In the genomic region with DNA sequence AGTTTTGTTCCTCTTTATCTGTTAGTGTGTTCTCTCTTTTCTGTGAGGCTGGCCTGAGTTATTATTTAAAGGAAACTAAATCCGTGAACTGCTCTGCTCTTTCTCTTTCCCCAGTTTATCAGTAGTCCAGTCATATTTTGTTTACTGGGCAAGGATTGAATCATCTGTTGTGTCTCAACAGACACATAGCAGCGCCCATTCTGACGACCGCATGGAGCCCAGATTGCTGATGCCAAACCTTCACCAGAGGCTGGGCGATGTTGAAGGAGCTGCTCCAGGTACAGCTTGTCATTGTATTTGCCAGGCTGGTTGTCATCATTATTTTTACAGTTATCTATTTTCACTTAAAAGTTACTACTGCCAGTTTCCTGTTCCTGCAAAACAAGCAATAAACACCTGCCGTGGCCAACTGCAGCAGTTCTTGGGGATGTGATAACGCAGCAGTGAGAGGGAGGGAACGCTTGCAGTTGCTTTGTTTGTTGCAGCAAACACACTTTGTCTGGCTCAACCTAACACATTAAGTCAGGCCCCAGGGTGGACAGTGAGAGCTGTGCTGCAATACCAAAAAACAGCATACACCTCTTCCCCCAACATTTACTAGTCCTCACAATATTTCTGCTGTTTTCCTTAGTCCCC, we compare ENCODE assay signal across 25 cellular contexts. TPM values are rescaled to one million over a fixed set of nuclear protein-coding genes. Genes with fewer than 3 reads are reported as not detected.
DNase-seq lines count a peak whose midpoint lies in the region; ATAC-seq and TF ChIP-seq lines count a peak whose summit lies in the region.
"Had no signal": no experiment of that assay in that cellular context is flagged by ENCODE, and none has a peak within 500 bp of the region (broad histone marks: within the 10 kb centered on the region; RNA-seq: fewer than 3 reads in every experiment).

No MANE protein-coding gene starts in this region.

- DNase-seq in Right ventricle myocardium superior: no peak
- no peak for DNase-seq in cardiac septum (ENCODE audit: low spot score)
- no peak for DNase-seq in lung (ENCODE audit: low spot score)
- DNase-seq in NCI-H69 (lab: John Stamatoyannopoulos, UW): no peak
- DNase-seq in COLO829 (ENCODE audit: low spot score): no peak
- no peak for DNase-seq in hippocampal formation (lab: John Stamatoyannopoulos, UW)
- DNase-seq in activated T-helper 2 cell treated with anti-CD3 and anti-CD28 coated beads, Interferon-gamma antibody, Interleukin-2, Interleukin-4, amounts not matched to agents 10 μg/mL and 5 μg/mL and 100 μg/mL, durations not matched to agents 14 hours and 24 hours and 36 hours (ENCODE audit: low spot score): no peak
- DNase-seq: activated CD8-positive, alpha-beta T cell treated with anti-CD3 and anti-CD28 coated beads for 36 hours; activated naive CD4-positive, alpha-beta T cell treated with anti-CD3 and anti-CD28 coated beads, Interleukin-2, amount 50 U/mL, for 16 hours; activated T-cell treated with anti-CD3 and anti-CD28 coated beads, Interleukin-2, amount 50 U/mL, for 24 hours; dermis blood vessel endothelial cell; DMS 273 treated with DMSO at 0.1 percent for 48 hours; erythroblast; H9; NCI-H2029; NCI-H446; psoas muscle; SIG-M5; stimulated activated CD4-positive, alpha-beta T cell treated with anti-CD3 and anti-CD28 coated beads, Interleukin-12 subunit alpha, Interleukin-12 subunit beta, amount 100 ng/mL, for 4 hours had no signal

- ATAC-seq in Right ventricle myocardium superior (ENCODE audit: poor library complexity) (peak; percentile 91), lung (ENCODE audit: insufficient read depth, low FRiP score) (no peak)
- ATAC-seq: activated CD8-positive, alpha-beta T cell treated with anti-CD3 and anti-CD28 coated beads for 36 hours; psoas muscle; WTC11 had no signal

- H3K27ac Mint-ChIP-seq in activated T-helper 2 cell treated with anti-CD3 and anti-CD28 coated beads, Interferon-gamma antibody, Interleukin-2, Interleukin-4, amounts not matched to agents 10 μg/mL and 5 μg/mL and 100 μg/mL, durations not matched to agents 14 hours and 24 hours and 36 hours: no peak overlapping the region
- H3K27ac Mint-ChIP-seq: activated CD8-positive, alpha-beta T cell treated with anti-CD3 and anti-CD28 coated beads for 36 hours; activated T-cell treated with anti-CD3 and anti-CD28 coated beads, Interleukin-2, amount 50 U/mL, for 24 hours; H9; IgD-negative memory B cell; T-helper 1 cell treated with Interleukin-12 subunit alpha and Interleukin-12 subunit beta and Interleukin-4 antibody, amounts not matched to agents 30 μg/mL and 1 μg/mL, for 36 hours; WTC11 had no signal

- H3K36me3 Mint-ChIP-seq in activated T-helper 2 cell treated with anti-CD3 and anti-CD28 coated beads, Interferon-gamma antibody, Interleukin-2, Interleukin-4, amounts not matched to agents 10 μg/mL and 5 μg/mL and 100 μg/mL, durations not matched to agents 14 hours and 24 hours and 36 hours (ENCODE audit: low read depth): no peaks in the 10 kb centered on the region
- H3K36me3 Mint-ChIP-seq: WTC11 had no signal

- H3K36me3 ChIP-seq in lung (ENCODE audit: control insufficient read depth in 2 of 2, insufficient read depth in 2 of 2, low read length in 2 of 2): no peaks in the 10 kb centered on the region
- H3K36me3 ChIP-seq: thoracic aorta had no signal

- no peaks in the 10 kb centered on the region for H3K27me3 Mint-ChIP-seq in activated T-helper 2 cell treated with anti-CD3 and anti-CD28 coated beads, Interferon-gamma antibody, Interleukin-2, Interleukin-4, amounts not matched to agents 10 μg/mL and 5 μg/mL and 100 μg/mL, durations not matched to agents 14 hours and 24 hours and 36 hours (ENCODE audit: low read depth)
- H3K27me3 Mint-ChIP-seq: activated CD8-positive, alpha-beta T cell treated with anti-CD3 and anti-CD28 coated beads for 36 hours; activated T-cell treated with anti-CD3 and anti-CD28 coated beads, Interleukin-2, amount 50 U/mL, for 24 hours; IgD-negative memory B cell had no signal

- no peaks in the 10 kb centered on the region for H3K4me1 ChIP-seq in lung (ENCODE audit: control insufficient read depth in 2 of 2, insufficient read depth in 2 of 2, low read length in 2 of 2)
- H3K4me1 ChIP-seq: psoas muscle had no signal

- WGBS in lung, 2 donors: 55 to 73% methylated on average over 8 of the region's 8 CpGs

- H3K9me3 ChIP-seq in lung (ENCODE audit: control insufficient read depth in 2 of 2, insufficient read depth in 1 of 2, low read length in 1 of 2): no peaks in the 10 kb centered on the region
- H3K9me3 ChIP-seq: psoas muscle, thoracic aorta had no signal

- intact Hi-C loops in Right ventricle myocardium superior (cut with DNase I) (no loop called here), cardiac septum (cut with DNase I) (no loop called here)
- intact Hi-C loops in activated T-helper 2 cell treated with anti-CD3 and anti-CD28 coated beads, Interferon-gamma antibody, Interleukin-2, Interleukin-4, amounts not matched to agents 10 μg/mL and 5 μg/mL and 100 μg/mL, durations not matched to agents 14 hours and 24 hours and 36 hours (cut with micrococcal nuclease): no loop called here

- no peak for TF ChIP-seq CTCF in lung (IDR thresholded peaks at IDR 0.05; ENCODE audit: control extremely low read depth, extremely low read depth)

- H3K27ac ChIP-seq in cingulate gyrus (ENCODE audit: low read depth, low read length) (peak overlapping the region; percentile 10), lung (ENCODE audit: low read depth in 1 of 2, low read length in 1 of 2) (peak overlapping the region; percentile 3 to 28)
- H3K27ac ChIP-seq: psoas muscle, thoracic aorta had no signal

- H3K27me3 ChIP-seq in lung (ENCODE audit: control insufficient read depth, insufficient read depth): no peaks in the 10 kb centered on the region

- H3K4me1 Mint-ChIP-seq in activated T-helper 2 cell treated with anti-CD3 and anti-CD28 coated beads, Interferon-gamma antibody, Interleukin-2, Interleukin-4, amounts not matched to agents 10 μg/mL and 5 μg/mL and 100 μg/mL, durations not matched to agents 14 hours and 24 hours and 36 hours (ENCODE audit: low read depth): no peaks in the 10 kb centered on the region
- H3K4me1 Mint-ChIP-seq: H9, IgD-negative memory B cell, neural crest cell, WTC11 had no signal

- no peak overlapping the region for H3K4me3 ChIP-seq in lung
- H3K4me3 ChIP-seq: psoas muscle, thoracic aorta had no signal

- no peak overlapping the region for H3K4me3 Mint-ChIP-seq in activated T-helper 2 cell treated with anti-CD3 and anti-CD28 coated beads, Interferon-gamma antibody, Interleukin-2, Interleukin-4, amounts not matched to agents 10 μg/mL and 5 μg/mL and 100 μg/mL, durations not matched to agents 14 hours and 24 hours and 36 hours (ENCODE audit: low read depth)
- H3K4me3 Mint-ChIP-seq: activated CD8-positive, alpha-beta T cell treated with anti-CD3 and anti-CD28 coated beads for 36 hours; activated T-cell treated with anti-CD3 and anti-CD28 coated beads, Interleukin-2, amount 50 U/mL, for 24 hours; H9; IgD-negative memory B cell; neural crest cell; T-helper 1 cell treated with Interleukin-12 subunit alpha and Interleukin-12 subunit beta and Interleukin-4 antibody, amounts not matched to agents 30 μg/mL and 1 μg/mL, for 36 hours; WTC11 had no signal

- no peaks in the 10 kb centered on the region for H3K9me3 Mint-ChIP-seq in activated T-helper 2 cell treated with anti-CD3 and anti-CD28 coated beads, Interferon-gamma antibody, Interleukin-2, Interleukin-4, amounts not matched to agents 10 μg/mL and 5 μg/mL and 100 μg/mL, durations not matched to agents 14 hours and 24 hours and 36 hours
- H3K9me3 Mint-ChIP-seq: activated CD8-positive, alpha-beta T cell treated with anti-CD3 and anti-CD28 coated beads for 36 hours; activated T-cell treated with anti-CD3 and anti-CD28 coated beads, Interleukin-2, amount 50 U/mL, for 24 hours; H9; IgD-negative memory B cell; neural crest cell; T-helper 1 cell treated with Interleukin-12 subunit alpha and Interleukin-12 subunit beta and Interleukin-4 antibody, amounts not matched to agents 30 μg/mL and 1 μg/mL, for 36 hours; WTC11 had no signal

RNA-seq across cellular contexts. Expression of gene REELD1, which starts 10.1 kb away (rescaled TPM):
- not detected for total RNA-seq in Right ventricle myocardium superior
- total RNA-seq in cardiac septum: 0.22 TPM
- total RNA-seq in lung: under 1 TPM; 0.60 to 0.86 TPM
- under 1 TPM; 0.22 to 0.53 TPM for polyA plus RNA-seq in lung
- not detected in 2 replicates for total RNA-seq in activated T-helper 2 cell treated with anti-CD3 and anti-CD28 coated beads, Interferon-gamma antibody, Interleukin-2, Interleukin-4, amounts not matched to agents 10 μg/mL and 5 μg/mL and 100 μg/mL, durations not matched to agents 14 hours and 24 hours and 36 hours
- total RNA-seq: dermis blood vessel endothelial cell, H9, neural crest cell, WTC11 had no signal
- polyA plus RNA-seq: IgD-negative memory B cell had no signal

RNA-seq across cellular contexts. Expression of gene LSM6, which starts 48.9 kb away (rescaled TPM):
- total RNA-seq in Right ventricle myocardium superior: 11.8 TPM
- 11.3 TPM for total RNA-seq in cardiac septum
- 10 to 100 TPM; 28.8 to 52.0 TPM for total RNA-seq in lung
- polyA plus RNA-seq in lung: 10 to 100 TPM; 35.7 to 66.8 TPM
- total RNA-seq in activated T-helper 2 cell treated with anti-CD3 and anti-CD28 coated beads, Interferon-gamma antibody, Interleukin-2, Interleukin-4, amounts not matched to agents 10 μg/mL and 5 μg/mL and 100 μg/mL, durations not matched to agents 14 hours and 24 hours and 36 hours: 67.2 and 74.1 TPM in 2 replicates
